ENCODE assay signal across 23 cellular contexts in genomic region chr9:79353856-79354520, GRCh38.
DNase-seq lines count a peak whose midpoint lies in the region; ATAC-seq, FAIRE-seq and TF ChIP-seq lines count a peak whose summit lies in the region.
"Had no signal": no experiment of that assay in that cellular context is flagged by ENCODE, and none has a peak within 500 bp of the region (broad histone marks: within the 10 kb centered on the region; RNA-seq: fewer than 3 reads in every experiment).

No MANE protein-coding gene starts in this region.

- WGBS in A549 (ENCODE audit: missing lambda C conversion rate) = 39% methylated on average over 2 of the region's 2 CpGs
- WGBS in aorta, 2 donors = 80 to 87% methylated on average over 2 of the region's 2 CpGs

- TF ChIP-seq POLR2A in A549 (IDR thresholded peaks at IDR 0.05; ENCODE audit: low read length) = no peak

- no peaks in the 10 kb centered on the region for H3K9me3 ChIP-seq in A549
- no peaks in the 10 kb centered on the region for H3K9me3 ChIP-seq in aorta (ENCODE audit: control insufficient read depth, low read length)
- H3K9me3 ChIP-seq: HAP-1 had no signal

- no peaks in the 10 kb centered on the region for H3K36me3 ChIP-seq in aorta (ENCODE audit: control insufficient read depth in 1 of 2, insufficient read depth in 2 of 2, low read length in 1 of 2)
- H3K36me3 ChIP-seq: HAP-1 had no signal

- POLR2A ChIA-PET in A549 (lab: Yijun Ruan, JAX) = no interaction called here

- peaks cover 14% of the 10 kb centered on the region for H3K4me1 ChIP-seq in A549
- H3K4me1 ChIP-seq in aorta (ENCODE audit: control insufficient read depth in 1 of 2, insufficient read depth in 2 of 2, low read length in 2 of 2) = no peaks in the 10 kb centered on the region
- H3K4me1 ChIP-seq: HAP-1 had no signal

- intact Hi-C loops in cardiac septum (cut with DNase I) (no loop called here), aorta (cut with DNase I) (no loop called here)

- TF ChIP-seq CTCF in A549 (IDR thresholded peaks at IDR 0.05) (no peak), HFF-Myc (IDR thresholded peaks at IDR 0.05; ENCODE audit: low read depth, low read length, missing control alignments) (no peak)

- CTCF ChIA-PET in A549 (lab: Yijun Ruan, JAX) = interaction anchor here (0.6 kb wide), 1 partner anchor 276 kb away, joined by 3 read pairs; no protein-coding TSS in a partner anchor

- TF ChIP-seq EP300 in A549 (IDR thresholded peaks at IDR 0.05) = no peak

- no peak for TF ChIP-seq RAD21 in A549 (conservative IDR thresholded peaks at IDR 0.05 in 1 of 2, IDR thresholded peaks at IDR 0.05 in 1 of 2)

- H3K4me2 ChIP-seq in A549 = peak overlapping the region; percentile 32; the same call in 2 of the 3 replicates

- H3K27ac ChIP-seq in A549 (peak overlapping the region in 1 of 2 experiments; percentile 36; a peak in 1 of 6 replicates), aorta (ENCODE audit: low read depth in 1 of 2, low read length in 2 of 2) (no peak overlapping the region)

- peak in 1 of 2 experiments; percentile 50; a peak in 1 of 6 replicates for ATAC-seq in A549
- no peak for ATAC-seq in aorta (ENCODE audit: low FRiP score)
- ATAC-seq in HG02973 (IDR thresholded peaks at IDR 0.05; ENCODE audit: unreplicated experiment) = no peak
- ATAC-seq: CD8-positive, alpha-beta T cell; GM12878; stimulated activated naive CD8-positive, alpha-beta T cell treated with anti-CD3 and anti-CD28 coated beads, Interleukin-15, amount 100 ng/mL, for 72 hours had no signal

- DNase-seq in A549 (ENCODE audit: low read depth in 1 of 2, low spot score in 1 of 2) = peak; percentile 5 to 27
- peak; percentile 30 for DNase-seq in HFF-Myc (ENCODE audit: extremely low read depth, low read depth)
- peak; percentile 71 for DNase-seq in amniotic epithelial cell (ENCODE audit: low read depth)
- peak; percentile 31 for DNase-seq in hepatic stellate cell (ENCODE audit: low spot score)
- no peak for DNase-seq in RPMI8226
- DNase-seq in cardiac septum (ENCODE audit: low spot score) = no peak
- no peak for DNase-seq in aorta
- DNase-seq: activated CD4-positive, alpha-beta T cell treated with anti-CD3 and anti-CD28 coated beads, Interleukin-2, amount 10 ng/mL, durations not matched to agents 7 days and 5 days; activated T-cell treated with anti-CD3 and anti-CD28 coated beads for 4 hours; CD8-positive, alpha-beta T cell; central memory CD4-positive, alpha-beta T cell; mesendoderm; MV-4-11; NCI-H2029; NCI-H510A; nephron progenitor cell; stimulated activated naive CD8-positive, alpha-beta T cell treated with anti-CD3 and anti-CD28 coated beads, Interleukin-15, amount 100 ng/mL, for 72 hours had no signal

- H3K4me3 ChIP-seq in A549 (no peak overlapping the region), HFF-Myc (replicated peaks; ENCODE audit: low read depth, low read length) (no peak overlapping the region), aorta (ENCODE audit: low read length in 2 of 2) (no peak overlapping the region)
- H3K4me3 ChIP-seq: GM12878, HAP-1 had no signal

- peaks cover 0 to 1% of the 10 kb centered on the region in 2 donors for H3K27me3 ChIP-seq in aorta (ENCODE audit: control insufficient read depth in 1 of 2, insufficient read depth in 2 of 2, low read length in 1 of 2)

- FAIRE-seq in A549 (lab: Jason Lieb, UNC) = no peak
- FAIRE-seq: A204.1, GM12878, islet of Langerhans, TTC549 had no signal

TF ChIP-seq in A549, 52 proteins besides CTCF, POLR2A, EP300 and RAD21:
- no peak for TF ChIP-seq USF2 (IDR thresholded peaks at IDR 0.05)
- TF ChIP-seq FOSL2 (IDR thresholded peaks at IDR 0.05) = no peak
- peak; percentile 55 for TF ChIP-seq FOSL2 (CRISPR knock-in tag; IDR thresholded peaks at IDR 0.05)
- no peak for TF ChIP-seq TP53 (CRISPR knock-in tag; IDR thresholded peaks at IDR 0.05)
- TF ChIP-seq MYC (IDR thresholded peaks at IDR 0.05; ENCODE audit: borderline replicate concordance, low read length) = no peak
- TF ChIP-seq SREBF2 (IDR thresholded peaks at IDR 0.05) = no peak
- TF ChIP-seq MAZ (IDR thresholded peaks at IDR 0.05; ENCODE audit: borderline replicate concordance, low read depth, low read length) = no peak
- TF ChIP-seq, protein P1, sequence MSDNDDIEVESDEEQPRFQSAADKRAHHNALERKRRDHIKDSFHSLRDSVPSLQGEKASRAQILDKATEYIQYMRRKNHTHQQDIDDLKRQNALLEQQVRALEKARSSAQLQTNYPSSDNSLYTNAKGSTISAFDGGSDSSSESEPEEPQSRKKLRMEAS (IDR thresholded peaks at IDR 0.05) = no peak
- TF ChIP-seq ESRRA (IDR thresholded peaks at IDR 0.05; ENCODE audit: borderline replicate concordance, low read length) = no peak
- no peak for TF ChIP-seq HOXB13 (CRISPR knock-in tag; IDR thresholded peaks at IDR 0.05; ENCODE audit: low read depth)
- no peak for TF ChIP-seq NFE2L2 (conservative IDR thresholded peaks at IDR 0.05; ENCODE audit: low read length)
- TF ChIP-seq RFX5 (IDR thresholded peaks at IDR 0.05) = no peak
- TF ChIP-seq TFCP2L1 (CRISPR knock-in tag; IDR thresholded peaks at IDR 0.05) = no peak
- no peak for TF ChIP-seq BCL3 (IDR thresholded peaks at IDR 0.05)
- peak; percentile 26; the same call in 1 of the 2 replicates for TF ChIP-seq ZC3H11A (IDR thresholded peaks at IDR 0.05)
- no peak for TF ChIP-seq ZFP36 (IDR thresholded peaks at IDR 0.05; ENCODE audit: borderline replicate concordance, partially characterized antibody)
- no peak for TF ChIP-seq EHF (CRISPR knock-in tag; IDR thresholded peaks at IDR 0.05)

Comparison
In these comparisons a context has a peak if more than half of its experiments do, and no peak if none do; other contexts are left out.
1. DNase-seq: peak in A549 (2 of 2), HFF-Myc (single experiment), amniotic epithelial cell (single experiment) and hepatic stellate cell (single experiment); none in RPMI8226 (single experiment), cardiac septum (single experiment) and aorta (0 of 2).